9 cellular contexts compared by ENCODE assay signal in genomic region chr1:16013220-16013907, GRCh38. TPM values are rescaled to one million over a fixed set of nuclear protein-coding genes. Genes with fewer than 3 reads are reported as not detected.
DNase-seq lines count a peak whose midpoint lies in the region; ATAC-seq and TF ChIP-seq lines count a peak whose summit lies in the region.
"Had no signal": no experiment of that assay in that cellular context is flagged by ENCODE, and none has a peak within 500 bp of the region (broad histone marks: within the 10 kb centered on the region; RNA-seq: fewer than 3 reads in every experiment).

No MANE protein-coding gene starts in this region.

- no peaks in the 10 kb centered on the region for H3K9me3 ChIP-seq in body of pancreas

- CTCF ChIA-PET in HEK293T (lab: Yijun Ruan, JAX) = no interaction called here

- H3K27ac ChIP-seq in body of pancreas = peak overlapping the region; percentile 37 to 77 (median 66)

- ATAC-seq in body of pancreas (peak; percentile 67), GM21737 (IDR thresholded peaks at IDR 0.05; ENCODE audit: unreplicated experiment) (no peak)

- intact Hi-C loops in body of pancreas (cut with DNase I) = no loop called here

- POLR2A ChIA-PET in HEK293T (lab: Yijun Ruan, JAX) = no interaction called here

- peak; percentile 29 to 40 for DNase-seq in SHP77 (lab: John Stamatoyannopoulos, UW)
- no peak for DNase-seq in SHP77 treated with DMSO at 0.1 percent for 48 hours (lab: John Stamatoyannopoulos, UW)
- DNase-seq in SW480 (ENCODE audit: low spot score) = peak; percentile 45
- peak; percentile 56 to 81 (median 70) for DNase-seq in body of pancreas
- DNase-seq in kidney glomerular epithelial cell (lab: John Stamatoyannopoulos, UW) = peak; percentile 13
- DNase-seq in stimulated activated CD4-positive, alpha-beta T cell treated with anti-CD3 and anti-CD28 coated beads, Interleukin-4, amount 100 ng/mL, for 4 hours = peak; percentile 59 to 79
- DNase-seq in HEK293T (ENCODE audit: extremely low spot score) = no peak

- TF ChIP-seq POLR2A in body of pancreas (IDR thresholded peaks at IDR 0.05) = peak in 2 of 3 donors; percentile 6 to 30

- peaks cover 46% of the 10 kb centered on the region for H3K4me1 ChIP-seq in body of pancreas

- 5 to 10% methylated on average over 14 to 25 of the region's 28 CpGs for WGBS in body of pancreas, 2 donors

- no peak overlapping the region for H3K4me3 ChIP-seq in body of pancreas

- TF ChIP-seq CTCF in body of pancreas (IDR thresholded peaks at IDR 0.05) = no peak

- H3K36me3 ChIP-seq in body of pancreas (replicated peaks in 1 of 2; ENCODE audit: insufficient read depth in 1 of 2, low read depth in 2 of 2) = no peaks in the 10 kb centered on the region

- H3K27me3 ChIP-seq in body of pancreas = no peaks in the 10 kb centered on the region

TF ChIP-seq in HEK293T, 16 proteins besides CTCF, POLR2A, EP300 and RAD21:
- TF ChIP-seq BHLHE40 (IDR thresholded peaks at IDR 0.05; ENCODE audit: borderline replicate concordance) (no peak), PKNOX1 (IDR thresholded peaks at IDR 0.05) (no peak), FOXA1 (IDR thresholded peaks at IDR 0.05) (no peak), L3MBTL2 (conservative IDR thresholded peaks at IDR 0.05) (no peak), FOXK2 (IDR thresholded peaks at IDR 0.05) (no peak), CTBP1 (IDR thresholded peaks at IDR 0.05; ENCODE audit: borderline replicate concordance) (no peak), LEF1 (IDR thresholded peaks at IDR 0.05; ENCODE audit: borderline replicate concordance) (no peak), HDGF (IDR thresholded peaks at IDR 0.05; ENCODE audit: borderline replicate concordance) (no peak), ZNF384 (IDR thresholded peaks at IDR 0.05) (no peak), SUZ12 (IDR thresholded peaks at IDR 0.05) (no peak), ELF4 (IDR thresholded peaks at IDR 0.05) (no peak), SP1 (IDR thresholded peaks at IDR 0.05) (no peak), TARDBP (IDR thresholded peaks at IDR 0.05) (no peak), FOXM1 (IDR thresholded peaks at IDR 0.05; ENCODE audit: borderline replicate concordance) (no peak), ARNT (IDR thresholded peaks at IDR 0.05) (no peak)
TF ChIP-seq in HEK293T: peak in this region for 0.

RNA-seq across cellular contexts. Expression of gene HSPB7, which starts 4.5 kb away (rescaled TPM):
- total RNA-seq in body of pancreas = 10 to 100 TPM in 1 of 2 donors, 1 to 10 TPM in 1; 5.7 to 39.9 TPM
- total RNA-seq: frontal cortex had no signal

RNA-seq across cellular contexts. Expression of gene CLCNKA, which starts 8.5 kb away (rescaled TPM):
- 1 to 10 TPM; 2.1 to 4.0 TPM for total RNA-seq in body of pancreas

RNA-seq across cellular contexts. Expression of gene SRARP, which starts 9.3 kb away (rescaled TPM):
- total RNA-seq in body of pancreas = not detected

RNA-seq across cellular contexts. Expression of gene CLCNKB, which starts 30.2 kb away (rescaled TPM):
- 1 to 10 TPM in 1 of 2 donors, not detected in 1; 1.3 TPM for total RNA-seq in body of pancreas

RNA-seq across cellular contexts. Expression of gene ZBTB17, which starts 37.5 kb away (rescaled TPM):
- 10 to 100 TPM; 28.8 to 73.2 TPM for total RNA-seq in body of pancreas

Comparison
In these comparisons a context has a peak if more than half of its experiments do, and no peak if none do; other contexts are left out.
1. DNase-seq: peak in SHP77 (2 of 2), SW480 (single experiment), body of pancreas (4 of 4), kidney glomerular epithelial cell (single experiment) and stimulated activated CD4-positive, alpha-beta T cell treated with anti-CD3 and anti-CD28 coated beads, Interleukin-4, amount 100 ng/mL, for 4 hours (2 of 2); none in SHP77 treated with DMSO at 0.1 percent for 48 hours (single experiment) and HEK293T (single experiment).